22 cellular contexts compared by ENCODE assay signal in genomic region chr2:1954061-1954460, GRCh38.
"Had no signal": no experiment of that assay in that cellular context is flagged by ENCODE, and none has a peak within 500 bp of the region (broad histone marks: within the 10 kb centered on the region; RNA-seq: fewer than 3 reads in every experiment).

No MANE protein-coding gene starts in this region.

- H3K27ac ChIP-seq: coronary artery, lower lobe of right lung, prostate gland, right atrium auricular region, testis, tibial artery had no signal

- H3K36me3 ChIP-seq: lower lobe of right lung, prostate gland, right atrium auricular region, tibial artery had no signal

- H3K27me3 ChIP-seq: right atrium auricular region, testis had no signal

- ATAC-seq: effector memory CD8-positive, alpha-beta T cell; left ventricle myocardium superior; lower lobe of right lung; mucosa of descending colon; natural killer cell treated with Interleukin-12 subunit alpha and Interleukin-12 subunit beta and Interleukin-15 and Interleukin-18, amount 100 ng/mL, for 72 hours; sciatic nerve; stimulated activated effector memory CD8-positive, alpha-beta T cell treated with anti-CD3 and anti-CD28 coated beads, Interleukin-12 subunit alpha, Interleukin-12 subunit beta, amount 100 ng/mL, for 72 hours had no signal

- DNase-seq: effector memory CD8-positive, alpha-beta T cell; hypothalamus; immature natural killer cell; islet precursor cell; left ventricle myocardium superior; lower lobe of right lung; mucosa of descending colon; naive B cell; nucleus accumbens; stimulated activated CD4-positive, alpha-beta T cell treated with anti-CD3 and anti-CD28 coated beads, Interleukin-2, amount 100 ng/mL, for 24 hours; stimulated activated CD4-positive, alpha-beta T cell treated with anti-CD3 and anti-CD28 coated beads, Interleukin-4, amount 100 ng/mL, for 24 hours; stimulated activated naive CD4-positive, alpha-beta T cell treated with Interleukin-2 at 50 U/mL for 16 hours; substantia nigra; testis; tibial artery had no signal

- FAIRE-seq: frontal cortex had no signal

- H3K4me3 ChIP-seq: coronary artery, lower lobe of right lung, mucosa of descending colon, prostate gland, right atrium auricular region, testis, tibial artery had no signal

- H3K4me1 ChIP-seq: lower lobe of right lung, prostate gland, right atrium auricular region, testis, tibial artery had no signal

- H3K9me3 ChIP-seq: lower lobe of right lung, mucosa of descending colon, prostate gland, right atrium auricular region, testis, tibial artery had no signal
